11 cellular contexts compared by ENCODE assay signal in genomic region chr16:84176192-84177053, GRCh38. TPM values are rescaled to one million over a fixed set of nuclear protein-coding genes. Genes with fewer than 3 reads are reported as not detected.
A peak's percentile ranks its signal among the peaks of the same experiment; 100 is the strongest.
DNase-seq lines count a peak whose midpoint lies in the region; ATAC-seq and TF ChIP-seq lines count a peak whose summit lies in the region.
"Had no signal": no experiment of that assay in that cellular context is flagged by ENCODE, and none has a peak within 500 bp of the region (broad histone marks: within the 10 kb centered on the region; RNA-seq: fewer than 3 reads in every experiment).

No MANE protein-coding gene starts in this region.

- H3K36me3 ChIP-seq in lung (ENCODE audit: control insufficient read depth in 2 of 2, insufficient read depth in 2 of 2, low read length in 2 of 2) (peaks cover 3 to 34% of the 10 kb centered on the region in 2 donors), suprapubic skin (peaks cover 34% of the 10 kb centered on the region)
- H3K36me3 ChIP-seq: MG63 had no signal

- H3K27ac ChIP-seq in dorsolateral prefrontal cortex: peak overlapping the region; percentile 1 to 94 (median 86)
- H3K27ac ChIP-seq in lung (ENCODE audit: low read depth in 1 of 2, low read length in 1 of 2): peak overlapping the region; percentile 13 to 81
- H3K27ac ChIP-seq in suprapubic skin: peak overlapping the region; percentile 82

- WGBS in lung, 2 donors: 60 to 74% methylated on average over 18 of the region's 18 CpGs
- WGBS in suprapubic skin: 44% methylated on average over 14 of the region's 18 CpGs

- intact Hi-C loops in dorsolateral prefrontal cortex (cut with DNase I): loop anchor here in 1 of 2 donors (1.0 to 2.0 kb wide), 2 partner anchors 10 to 60 kb away; partner anchors contain the start of gene MBTPS1

- H3K4me1 ChIP-seq in lung (ENCODE audit: control insufficient read depth in 2 of 2, insufficient read depth in 2 of 2, low read length in 2 of 2) (peaks cover 0 to 15% of the 10 kb centered on the region in 2 donors), suprapubic skin (peaks cover 32% of the 10 kb centered on the region)

- ATAC-seq in lung (ENCODE audit: insufficient read depth, low FRiP score): no peak
- no peak for ATAC-seq in activated CD4-positive, CD25-positive, alpha-beta regulatory T cell treated with anti-CD3 and anti-CD28 coated beads, Interleukin-2, amount 50 U/mL, for 24 hours
- ATAC-seq in GM21619 (IDR thresholded peaks at IDR 0.05; ENCODE audit: unreplicated experiment): no peak

- DNase-seq in NB4 (ENCODE audit: low read depth): peak; percentile 19
- no peak for DNase-seq in dorsolateral prefrontal cortex
- DNase-seq in lung (ENCODE audit: low spot score): no peak
- no peak for DNase-seq in suprapubic skin (ENCODE audit: low spot score in 2 of 2)
- no peak for DNase-seq in COLO829 (ENCODE audit: low spot score)
- DNase-seq in AG08395 (ENCODE audit: low spot score): no peak
- DNase-seq: effector CD4-positive, alpha-beta T cell had no signal

- H3K4me3 ChIP-seq in NB4 (ENCODE audit: low read depth, low read length) (no peak overlapping the region), dorsolateral prefrontal cortex (peak overlapping the region in 7 of 59 donors; percentile 6 to 29 (median 17)), lung (no peak overlapping the region), suprapubic skin (no peak overlapping the region)
- H3K4me3 ChIP-seq: MG63 had no signal

- H3K27me3 ChIP-seq in dorsolateral prefrontal cortex: no peaks in the 10 kb centered on the region
- H3K27me3 ChIP-seq in lung (ENCODE audit: control insufficient read depth, insufficient read depth): no peaks in the 10 kb centered on the region
- H3K27me3 ChIP-seq in suprapubic skin: no peaks in the 10 kb centered on the region
- H3K27me3 ChIP-seq: MG63 had no signal

- TF ChIP-seq POLR2A in NB4 (IDR thresholded peaks at IDR 0.05; ENCODE audit: extremely low read depth, insufficient read length): no peak
- TF ChIP-seq POLR2A in suprapubic skin (IDR thresholded peaks at IDR 0.05): no peak

- no peak for TF ChIP-seq EP300 in suprapubic skin (IDR thresholded peaks at IDR 0.05)

- TF ChIP-seq CTCF in NB4 (IDR thresholded peaks at IDR 0.05; ENCODE audit: low read depth, low read length) (no peak), dorsolateral prefrontal cortex (IDR thresholded peaks at IDR 0.05 in 54 of 56, conservative IDR thresholded peaks at IDR 0.05 in 2 of 56; ENCODE audit: low read depth in 1 of 56, partially characterized antibody in 56 of 56) (no peak), lung (IDR thresholded peaks at IDR 0.05; ENCODE audit: control extremely low read depth, extremely low read depth) (no peak), suprapubic skin (IDR thresholded peaks at IDR 0.05) (no peak)

- no peaks in the 10 kb centered on the region for H3K9me3 ChIP-seq in lung (ENCODE audit: control insufficient read depth in 2 of 2, insufficient read depth in 1 of 2, low read length in 1 of 2)
- no peaks in the 10 kb centered on the region for H3K9me3 ChIP-seq in suprapubic skin
- H3K9me3 ChIP-seq: MG63 had no signal

RNA-seq across cellular contexts. Expression of gene TAF1C, which starts 10.4 kb away (rescaled TPM):
- total RNA-seq in dorsolateral prefrontal cortex: 10 to 100 TPM; 33.5 to 87.0 (median 56.1) TPM
- total RNA-seq in lung: 10 to 100 TPM; 42.3 to 53.1 TPM
- 10 to 100 TPM; 36.1 to 44.2 TPM for polyA plus RNA-seq in lung
- total RNA-seq in suprapubic skin: 10 to 100 TPM; 46.7 to 75.5 (median 55.2) TPM

RNA-seq across cellular contexts. Expression of gene ADAD2, which starts 14.5 kb away (rescaled TPM):
- total RNA-seq in dorsolateral prefrontal cortex (1 to 10 TPM in 82 of 120 experiments, under 1 TPM in 29, not detected in 9; 0.17 to 8.5 (median 1.5) TPM), lung (under 1 TPM; 0.71 to 0.83 TPM), suprapubic skin (1 to 10 TPM in 3 of 4 donors, not detected in 1; 1.9 to 2.6 (median 2.4) TPM)
- polyA plus RNA-seq in lung: under 1 TPM; 0.06 to 0.14 TPM
- total RNA-seq: activated T-helper 17 cell treated with anti-CD3 and anti-CD28 coated beads, Interleukin-2, amount 50 U/mL, for 72 hours had no signal

RNA-seq across cellular contexts. Expression of gene DNAAF1, which starts 31.3 kb away (rescaled TPM):
- total RNA-seq in dorsolateral prefrontal cortex (10 to 100 TPM in 40 of 120 experiments, 1 to 10 TPM in 80; 3.6 to 19.7 (median 8.5) TPM), lung (10 to 100 TPM; 12.5 to 38.5 TPM), suprapubic skin (under 1 TPM in 2 of 4 donors, not detected in 2; 0.72 to 0.89 TPM)
- polyA plus RNA-seq in lung: 10 to 100 TPM; 11.5 to 12.3 TPM

RNA-seq across cellular contexts. Expression of gene HSDL1, which starts 31.4 kb away (rescaled TPM):
- 10 to 100 TPM; 21.5 to 75.4 (median 50.4) TPM for total RNA-seq in dorsolateral prefrontal cortex
- 10 to 100 TPM; 17.4 to 41.3 TPM for total RNA-seq in lung
- polyA plus RNA-seq in lung: 10 to 100 TPM; 12.6 to 16.0 TPM
- total RNA-seq in suprapubic skin: 10 to 100 TPM in 3 of 4 donors, 1 to 10 TPM in 1; 8.3 to 22.8 (median 12.4) TPM

RNA-seq across cellular contexts. Expression of gene MBTPS1, which starts 59.7 kb away (rescaled TPM):
- total RNA-seq in dorsolateral prefrontal cortex (100 to 1,000 TPM in 44 of 120 experiments, 10 to 100 TPM in 76; 70.0 to 125 (median 95.6) TPM), lung (100 to 1,000 TPM in 1 of 2 donors, 10 to 100 TPM in 1; 87.7 to 130 TPM), suprapubic skin (100 to 1,000 TPM in 1 of 4 donors, 10 to 100 TPM in 3; 70.0 to 116 (median 86.5) TPM)
- 10 to 100 TPM; 45.5 to 48.3 TPM for polyA plus RNA-seq in lung
